Comparison of ENCODE assay signal across 8 cellular contexts in the genomic region with DNA sequence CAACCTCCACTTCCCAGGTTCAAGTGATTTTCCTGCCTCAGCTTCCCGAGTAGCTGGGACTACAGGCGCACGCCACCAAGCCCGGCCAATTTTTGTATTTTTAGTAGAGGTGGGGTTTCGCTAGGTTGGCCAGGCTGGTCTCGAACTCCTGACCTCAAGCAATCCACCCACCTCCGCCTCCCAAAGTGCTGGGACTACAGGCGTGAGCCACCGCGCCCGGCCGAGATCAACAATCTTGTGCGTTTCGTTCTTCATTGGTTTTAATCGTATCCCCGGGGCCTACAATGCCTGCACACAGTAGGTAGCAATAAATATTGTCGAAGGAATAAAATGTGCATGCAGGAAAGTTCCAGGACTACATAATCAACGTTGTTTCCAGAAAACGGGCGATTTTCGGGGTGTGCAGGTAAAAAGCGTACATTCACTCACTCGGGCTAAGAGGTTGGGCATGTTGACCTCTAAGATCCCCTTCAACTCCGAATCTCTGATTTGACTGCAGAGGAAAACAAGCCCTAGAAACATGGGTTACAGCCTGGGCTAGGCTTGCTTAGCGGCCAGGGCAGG. TPM values are rescaled to one million over a fixed set of nuclear protein-coding genes. Genes with fewer than 3 reads are reported as not detected.
DNase-seq lines count a peak whose midpoint lies in the region; ATAC-seq, FAIRE-seq and TF ChIP-seq lines count a peak whose summit lies in the region.

No MANE protein-coding gene starts in this region.

- H3K79me2 ChIP-seq in HepG2 (ENCODE audit: insufficient read depth, low read length) = peaks cover 23% of the 10 kb centered on the region

- no peaks in the 10 kb centered on the region; a peak in 1 of 5 replicates for H3K27me3 ChIP-seq in HepG2 (ENCODE audit: control insufficient read depth in 1 of 2, insufficient read depth in 2 of 2, low read length in 2 of 2)

- ATAC-seq in HepG2 = no peak

- CTCF ChIA-PET in HepG2 (lab: Yijun Ruan, JAX; ENCODE audit: low intra/inter-chr PET ratio, low total read pairs) = interaction anchor here (1.6 to 7.2 kb wide), 2 partner anchors 64 to 105 kb away, joined by 6 to 53 read pairs; no protein-coding TSS in a partner anchor

- H3K4me1 Mint-ChIP-seq in T-helper 2 cell treated with Interferon-gamma antibody and Interleukin-4, amounts not matched to agents 5 μg/mL and 100 μg/mL, for 36 hours (ENCODE audit: low read depth) = peaks cover 44% of the 10 kb centered on the region

- no peaks in the 10 kb centered on the region for H3K9me3 ChIP-seq in HepG2 (ENCODE audit: low read length)

- in situ Hi-C loops in HepG2 (cut with HindIII; ENCODE audit: extremely low pct_ligation_motif_present, low pct_unique_long_range_greater_than_20kb) = no loop called here

- TF ChIP-seq CTCF in HepG2 (CRISPR knock-in tag; IDR thresholded peaks at IDR 0.05) = no peak

- no peaks in the 10 kb centered on the region for H3K36me3 ChIP-seq in HepG2 (replicated peaks in 1 of 2; ENCODE audit: control insufficient read depth in 1 of 2, insufficient read depth in 2 of 2, low read length in 2 of 2)

- WGBS in HepG2 (ENCODE audit: low lambda C conversion rate) = 46% methylated on average over 25 of the region's 25 CpGs

- H2AFZ ChIP-seq in HepG2 (ENCODE audit: low read length) = peak overlapping the region; percentile 50

- POLR2A ChIA-PET in HepG2 (lab: Yijun Ruan, JAX) = interaction anchor here (0.9 to 2.8 kb wide), 11 partner anchors 10 to 626 kb away, joined by 3 to 58 read pairs (median 4); no protein-coding TSS in a partner anchor

- peaks cover 45% of the 10 kb centered on the region for H3K4me1 ChIP-seq in HepG2 (ENCODE audit: insufficient read depth, low read length)

- TF ChIP-seq RAD21 in HepG2 (CRISPR knock-in tag; IDR thresholded peaks at IDR 0.05) = no peak

- peak overlapping the region; percentile 96 for H3K27ac Mint-ChIP-seq in T-helper 2 cell treated with Interferon-gamma antibody and Interleukin-4, amounts not matched to agents 5 μg/mL and 100 μg/mL, for 36 hours

- intact Hi-C loops in HepG2 (cut with micrococcal nuclease; ENCODE audit: unreplicated experiment) = loop anchor here (10.0 kb wide), 1 partner anchor 369 kb away; a partner anchor contains a TSS

- H3K36me3 Mint-ChIP-seq in T-helper 2 cell treated with Interferon-gamma antibody and Interleukin-4, amounts not matched to agents 5 μg/mL and 100 μg/mL, for 36 hours (ENCODE audit: low read depth) = peaks cover 30% of the 10 kb centered on the region

- H4K20me1 ChIP-seq in HepG2 (ENCODE audit: insufficient read depth, low read length) = peaks cover 16% of the 10 kb centered on the region

- no peaks in the 10 kb centered on the region for H3K27me3 Mint-ChIP-seq in T-helper 2 cell treated with Interferon-gamma antibody and Interleukin-4, amounts not matched to agents 5 μg/mL and 100 μg/mL, for 36 hours (ENCODE audit: low read depth)

- H3K9ac ChIP-seq in HepG2 (ENCODE audit: insufficient read depth, low read depth, low read length) = peak overlapping the region; percentile 90

- FAIRE-seq in HepG2 (lab: Jason Lieb, UNC) = no peak

- H3K27ac ChIP-seq in angular gyrus (ENCODE audit: low read depth, low read length) (peak overlapping the region; percentile 90), HepG2 (ENCODE audit: extremely low read length, insufficient read depth, low read length) (peak overlapping the region; percentile 93), temporal lobe (ENCODE audit: low read depth, low read length) (peak overlapping the region; percentile 72)

- peak overlapping the region; percentile 94 for H3K4me3 Mint-ChIP-seq in T-helper 2 cell treated with Interferon-gamma antibody and Interleukin-4, amounts not matched to agents 5 μg/mL and 100 μg/mL, for 36 hours

- TF ChIP-seq POLR2A in HepG2 (IDR thresholded peaks at IDR 0.05; ENCODE audit: insufficient read depth in 1 of 2, low read depth in 2 of 2, low read length in 2 of 2) = no peak

- no peak for TF ChIP-seq EP300 in HepG2 (IDR thresholded peaks at IDR 0.05; ENCODE audit: low read depth in 2 of 2, low read length in 2 of 2)
- TF ChIP-seq EP300 in HepG2 (CRISPR knock-in tag; IDR thresholded peaks at IDR 0.05; ENCODE audit: borderline replicate concordance) = no peak

- peak overlapping the region; percentile 96 for H3K4me2 ChIP-seq in HepG2 (ENCODE audit: low read depth, low read length)

- peak overlapping the region; percentile 60 to 82 (median 81) for H3K4me3 ChIP-seq in HepG2 (replicated peaks in 1 of 3; ENCODE audit: insufficient read depth in 1 of 3, low read depth in 2 of 3, low read length in 3 of 3)

- H3K9me3 Mint-ChIP-seq in T-helper 2 cell treated with Interferon-gamma antibody and Interleukin-4, amounts not matched to agents 5 μg/mL and 100 μg/mL, for 36 hours = no peaks in the 10 kb centered on the region

- no peak for DNase-seq in T-helper 2 cell treated with Interferon-gamma antibody and Interleukin-4, amounts not matched to agents 5 μg/mL and 100 μg/mL, for 36 hours (ENCODE audit: low spot score)
- DNase-seq in T-helper 2 cell (no peak), HepG2 (ENCODE audit: low spot score) (no peak), inferior parietal cortex (ENCODE audit: extremely low spot score) (no peak), NCI-H1436 (lab: John Stamatoyannopoulos, UW) (no peak), midbrain (lab: John Stamatoyannopoulos, UW) (no peak)

- BruUV-seq in HepG2 (replicated peaks; lab: Mats Ljungman, UMichigan) = TSS peak; percentile 36

TF ChIP-seq in HepG2, 621 proteins besides CTCF, POLR2A, EP300 and RAD21 (continues in another document):
- no peak for TF ChIP-seq REL (CRISPR knock-in tag; conservative IDR thresholded peaks at IDR 0.05)
- no peak for TF ChIP-seq NFIB (CRISPR knock-in tag; IDR thresholded peaks at IDR 0.05; ENCODE audit: borderline replicate concordance)
- TF ChIP-seq HDAC2 (CRISPR knock-in tag; IDR thresholded peaks at IDR 0.05) = no peak
- no peak for TF ChIP-seq EED (CRISPR knock-in tag; IDR thresholded peaks at IDR 0.05)
- TF ChIP-seq, protein P1, sequence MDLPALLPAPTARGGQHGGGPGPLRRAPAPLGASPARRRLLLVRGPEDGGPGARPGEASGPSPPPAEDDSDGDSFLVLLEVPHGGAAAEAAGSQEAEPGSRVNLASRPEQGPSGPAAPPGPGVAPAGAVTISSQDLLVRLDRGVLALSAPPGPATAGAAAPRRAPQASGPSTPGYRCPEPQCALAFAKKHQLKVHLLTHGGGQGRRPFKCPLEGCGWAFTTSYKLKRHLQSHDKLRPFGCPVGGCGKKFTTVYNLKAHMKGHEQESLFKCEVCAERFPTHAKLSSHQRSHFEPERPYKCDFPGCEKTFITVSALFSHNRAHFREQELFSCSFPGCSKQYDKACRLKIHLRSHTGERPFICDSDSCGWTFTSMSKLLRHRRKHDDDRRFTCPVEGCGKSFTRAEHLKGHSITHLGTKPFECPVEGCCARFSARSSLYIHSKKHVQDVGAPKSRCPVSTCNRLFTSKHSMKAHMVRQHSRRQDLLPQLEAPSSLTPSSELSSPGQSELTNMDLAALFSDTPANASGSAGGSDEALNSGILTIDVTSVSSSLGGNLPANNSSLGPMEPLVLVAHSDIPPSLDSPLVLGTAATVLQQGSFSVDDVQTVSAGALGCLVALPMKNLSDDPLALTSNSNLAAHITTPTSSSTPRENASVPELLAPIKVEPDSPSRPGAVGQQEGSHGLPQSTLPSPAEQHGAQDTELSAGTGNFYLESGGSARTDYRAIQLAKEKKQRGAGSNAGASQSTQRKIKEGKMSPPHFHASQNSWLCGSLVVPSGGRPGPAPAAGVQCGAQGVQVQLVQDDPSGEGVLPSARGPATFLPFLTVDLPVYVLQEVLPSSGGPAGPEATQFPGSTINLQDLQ (CRISPR knock-in tag; IDR thresholded peaks at IDR 0.05) = 0 out of 2 replicates have a peak, but pooled peaks have one; percentile 56
- peak; percentile 86 for TF ChIP-seq ZNF816 (CRISPR knock-in tag; IDR thresholded peaks at IDR 0.05; ENCODE audit: borderline replicate concordance)
- TF ChIP-seq, protein P2, sequence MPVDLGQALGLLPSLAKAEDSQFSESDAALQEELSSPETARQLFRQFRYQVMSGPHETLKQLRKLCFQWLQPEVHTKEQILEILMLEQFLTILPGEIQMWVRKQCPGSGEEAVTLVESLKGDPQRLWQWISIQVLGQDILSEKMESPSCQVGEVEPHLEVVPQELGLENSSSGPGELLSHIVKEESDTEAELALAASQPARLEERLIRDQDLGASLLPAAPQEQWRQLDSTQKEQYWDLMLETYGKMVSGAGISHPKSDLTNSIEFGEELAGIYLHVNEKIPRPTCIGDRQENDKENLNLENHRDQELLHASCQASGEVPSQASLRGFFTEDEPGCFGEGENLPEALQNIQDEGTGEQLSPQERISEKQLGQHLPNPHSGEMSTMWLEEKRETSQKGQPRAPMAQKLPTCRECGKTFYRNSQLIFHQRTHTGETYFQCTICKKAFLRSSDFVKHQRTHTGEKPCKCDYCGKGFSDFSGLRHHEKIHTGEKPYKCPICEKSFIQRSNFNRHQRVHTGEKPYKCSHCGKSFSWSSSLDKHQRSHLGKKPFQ (CRISPR knock-in tag; IDR thresholded peaks at IDR 0.05; ENCODE audit: insufficient replicate concordance) = no peak
- no peak for TF ChIP-seq TAF1 (CRISPR knock-in tag; IDR thresholded peaks at IDR 0.05)

RNA-seq across cellular contexts. Expression of a gene that starts 2.7 kb away (rescaled TPM):
- total RNA-seq in HepG2 (2016; rRNA removed; fragmentation: Illumina TruSeq; extraction: Trizol) = 20.8 and 26.6 TPM in 2 replicates
- 3.2 and 4.1 TPM in 2 replicates for total RNA-seq in HepG2 (2016; cell fraction: cytosol; rRNA removed; fragmentation: Illumina TruSeq; extraction: Trizol; ENCODE audit: low read depth)
- 21.0 and 28.9 TPM in 2 replicates for total RNA-seq in HepG2 (2016; cell fraction: insoluble cytoplasmic fraction; rRNA removed; fragmentation: Illumina TruSeq; extraction: Trizol)
- total RNA-seq in HepG2 (2016; cell fraction: membrane; rRNA removed; fragmentation: Illumina TruSeq; extraction: Trizol) = 12.6 and 14.3 TPM in 2 replicates
- 49.5 and 63.9 TPM in 2 replicates for total RNA-seq in HepG2 (2016; cell fraction: nucleus; rRNA removed; fragmentation: Illumina TruSeq; extraction: Trizol)
- 39.5 and 60.4 TPM in 2 replicates for polyA plus RNA-seq in HepG2 (2011; rRNA removed)
- 23.4 and 41.7 TPM in 2 replicates for polyA plus RNA-seq in HepG2 (2011; cell fraction: cytosol; rRNA removed)
- 69.6 and 75.7 TPM in 2 replicates for polyA plus RNA-seq in HepG2 (2011; cell fraction: nucleus; rRNA removed)
- polyA plus RNA-seq in HepG2 (2012) = 31.5 and 37.6 TPM in 2 replicates
- polyA plus RNA-seq in HepG2 (2016; cell fraction: cytosol; fragmentation: Illumina TruSeq; extraction: Trizol; ENCODE audit: low read depth) = 0.43 and 0.49 TPM in 2 replicates
- polyA plus RNA-seq in HepG2 (2016; cell fraction: insoluble cytoplasmic fraction; fragmentation: Illumina TruSeq; extraction: Trizol; ENCODE audit: low read depth) = 21.4 and 27.3 TPM in 2 replicates
- 2.0 and 2.7 TPM in 2 replicates for polyA plus RNA-seq in HepG2 (2016; cell fraction: membrane; fragmentation: Illumina TruSeq; extraction: Trizol; ENCODE audit: low read depth)
- polyA plus RNA-seq in HepG2 (2016; cell fraction: nucleus; fragmentation: Illumina TruSeq; extraction: Trizol; ENCODE audit: insufficient read depth, low read depth) = 56.1 and 68.3 TPM in 2 replicates
- 40.4 and 54.0 TPM in 2 replicates for polyA minus RNA-seq in HepG2 (2011; rRNA and poly(A)+ RNA removed; ENCODE audit: low replicate concordance)
- polyA minus RNA-seq in HepG2 (2011; cell fraction: cytosol; rRNA and poly(A)+ RNA removed) = 39.9 and 41.5 TPM in 2 replicates
- 211 and 214 TPM in 2 replicates for polyA minus RNA-seq in HepG2 (2011; cell fraction: nucleus; rRNA and poly(A)+ RNA removed)
- 39.8 TPM for total RNA-seq in temporal lobe
